Comparison of ENCODE assay signal across 10 cellular contexts in the genomic region with DNA sequence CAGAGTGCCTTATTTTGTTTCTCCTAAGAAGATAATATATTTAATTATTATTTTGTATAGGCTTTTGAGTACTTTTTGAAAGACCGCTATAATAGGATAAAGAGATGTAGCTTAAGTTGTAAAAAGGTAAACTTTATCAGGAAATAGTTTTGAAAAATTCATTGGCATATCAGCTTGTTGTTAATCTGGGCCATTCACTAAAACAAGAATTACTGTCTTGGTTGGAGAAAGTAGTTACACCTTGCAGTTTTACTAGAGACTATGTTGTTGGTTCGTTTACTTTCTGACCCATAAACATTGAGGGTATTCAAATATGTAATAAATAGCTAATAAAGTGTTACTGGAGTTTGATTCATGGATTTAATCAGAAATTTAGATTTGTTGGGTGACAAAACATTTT. TPM values are rescaled to one million over a fixed set of nuclear protein-coding genes. Genes with fewer than 3 reads are reported as not detected.
DNase-seq lines count a peak whose midpoint lies in the region; ATAC-seq and TF ChIP-seq lines count a peak whose summit lies in the region.
"Had no signal": no experiment of that assay in that cellular context is flagged by ENCODE, and none has a peak within 500 bp of the region (broad histone marks: within the 10 kb centered on the region; RNA-seq: fewer than 3 reads in every experiment).

No MANE protein-coding gene starts in this region.

- TF ChIP-seq CTCF in osteocyte (IDR thresholded peaks at IDR 0.05): no peak

- no peaks in the 10 kb centered on the region for H3K9me3 ChIP-seq in CD8-positive, alpha-beta memory T cell (ENCODE audit: low read length)
- H3K9me3 ChIP-seq in NT2/D1 (ENCODE audit: insufficient read depth, low read length) (no peaks in the 10 kb centered on the region), duodenal mucosa (ENCODE audit: control insufficient read depth in 1 of 2, low read length in 2 of 2) (no peaks in the 10 kb centered on the region)
- H3K9me3 ChIP-seq: Peyer's patch had no signal

- no peaks in the 10 kb centered on the region for H3K9me3 Mint-ChIP-seq in CD8-positive, alpha-beta memory T cell
- no peaks in the 10 kb centered on the region for H3K9me3 Mint-ChIP-seq in osteocyte (ENCODE audit: unreplicated experiment)

- no peaks in the 10 kb centered on the region for H3K36me3 ChIP-seq in CD8-positive, alpha-beta memory T cell (ENCODE audit: insufficient read depth, low read length)
- peaks cover 43% of the 10 kb centered on the region for H3K36me3 ChIP-seq in NT2/D1 (ENCODE audit: insufficient read depth, insufficient read length, low read length)
- peaks cover 4 to 7% of the 10 kb centered on the region in 2 donors for H3K36me3 ChIP-seq in duodenal mucosa (ENCODE audit: control insufficient read depth in 1 of 2, insufficient read depth in 2 of 2, low read length in 2 of 2)

- intact Hi-C loops in sciatic nerve (cut with DNase I): no loop called here

- H3K9ac ChIP-seq in NT2/D1 (ENCODE audit: insufficient read length, low read depth): no peak overlapping the region
- no peak overlapping the region for H3K9ac ChIP-seq in duodenal mucosa (ENCODE audit: low read depth in 1 of 2, low read length in 2 of 2)

- peaks cover 62 to 79% (median 78%) of the 10 kb centered on the region in 3 donors for H3K4me1 Mint-ChIP-seq in CD8-positive, alpha-beta memory T cell
- H3K4me1 Mint-ChIP-seq in osteocyte (ENCODE audit: unreplicated experiment): peaks cover 67% of the 10 kb centered on the region

- CTCF ChIA-PET in CD8-positive, alpha-beta memory T cell (lab: Charles Lee): interaction anchor here (2.9 kb wide), 1 partner anchor 32 kb away, joined by 16 read pairs; the partner anchor contains the start of gene TNPO1

- peaks cover 0 to 34% (median 12%) of the 10 kb centered on the region in 3 donors for H3K36me3 Mint-ChIP-seq in CD8-positive, alpha-beta memory T cell
- peaks cover 26% of the 10 kb centered on the region for H3K36me3 Mint-ChIP-seq in osteocyte (ENCODE audit: unreplicated experiment)

- H3K27ac ChIP-seq in CD8-positive, alpha-beta memory T cell (ENCODE audit: low read depth, low read length): peak overlapping the region; percentile 27
- H3K27ac ChIP-seq in duodenal mucosa (ENCODE audit: low read depth, low read length): no peak overlapping the region
- H3K27ac ChIP-seq: Peyer's patch had no signal

- no peak for ATAC-seq in sciatic nerve
- ATAC-seq in GM18873 (IDR thresholded peaks at IDR 0.05; ENCODE audit: low FRiP score, unreplicated experiment): no peak
- ATAC-seq in GM21723 (IDR thresholded peaks at IDR 0.05; ENCODE audit: unreplicated experiment): no peak

- peaks cover 39% of the 10 kb centered on the region for H3K4me1 ChIP-seq in CD8-positive, alpha-beta memory T cell (ENCODE audit: insufficient read depth, low read length)
- H3K4me1 ChIP-seq in NT2/D1 (ENCODE audit: insufficient read depth, insufficient read length): no peaks in the 10 kb centered on the region
- peaks cover 33 to 40% of the 10 kb centered on the region in 2 donors for H3K4me1 ChIP-seq in duodenal mucosa (ENCODE audit: control insufficient read depth in 1 of 2, insufficient read depth in 2 of 2, low read length in 2 of 2)

- POLR2A ChIA-PET in CD8-positive, alpha-beta memory T cell (lab: Charles Lee): no interaction called here

- H3K27me3 Mint-ChIP-seq in CD8-positive, alpha-beta memory T cell: peaks cover 0 to 3% of the 10 kb centered on the region in 2 donors
- H3K27me3 Mint-ChIP-seq in osteocyte (ENCODE audit: unreplicated experiment): no peaks in the 10 kb centered on the region

- DNase-seq in CD8-positive, alpha-beta memory T cell: no peak
- DNase-seq in NT2/D1 (ENCODE audit: low read depth, low spot score) (no peak), osteocyte (ENCODE audit: extremely low spot score, unreplicated experiment) (no peak), sciatic nerve (ENCODE audit: low spot score) (no peak)
- no peak for DNase-seq in activated CD4-positive, CD25-positive, alpha-beta regulatory T cell (lab: John Stamatoyannopoulos, UW)
- DNase-seq: caudate nucleus, Peyer's patch had no signal

- H3K27me3 ChIP-seq in CD8-positive, alpha-beta memory T cell (ENCODE audit: insufficient read depth, low read length, poor library complexity, severe bottlenecking): no peaks in the 10 kb centered on the region
- H3K27me3 ChIP-seq in NT2/D1 (ENCODE audit: insufficient read depth, insufficient read length) (no peaks in the 10 kb centered on the region), duodenal mucosa (ENCODE audit: control insufficient read depth in 1 of 2, insufficient read depth in 2 of 2, low read length in 2 of 2) (no peaks in the 10 kb centered on the region)
- H3K27me3 ChIP-seq: Peyer's patch had no signal

- H3K4me3 Mint-ChIP-seq in CD8-positive, alpha-beta memory T cell: peak overlapping the region; percentile 97 to 98 (median 98)
- peak overlapping the region; percentile 93 for H3K4me3 Mint-ChIP-seq in osteocyte (ENCODE audit: unreplicated experiment)

- peak overlapping the region; percentile 35 for H3K4me3 ChIP-seq in CD8-positive, alpha-beta memory T cell (ENCODE audit: low read length)
- peak overlapping the region; percentile 84 for H3K4me3 ChIP-seq in NT2/D1 (ENCODE audit: insufficient read length, low read depth)
- H3K4me3 ChIP-seq in duodenal mucosa (ENCODE audit: low read depth in 1 of 2, low read length in 2 of 2): peak overlapping the region; percentile 41 to 90

- H3K27ac Mint-ChIP-seq in CD8-positive, alpha-beta memory T cell: peak overlapping the region in 4 of 8 donors; percentile 13 to 74 (median 33)
- H3K27ac Mint-ChIP-seq in osteocyte (ENCODE audit: unreplicated experiment): peak overlapping the region; percentile 67

RNA-seq across cellular contexts. Expression of gene TNPO1, which starts 33.7 kb away (rescaled TPM):
- total RNA-seq in CD8-positive, alpha-beta memory T cell: 100 to 1,000 TPM; 134 to 137 TPM
- 49.7 TPM for polyA plus RNA-seq in CD8-positive, alpha-beta memory T cell
- total RNA-seq in osteocyte (141 and 160 TPM in 2 replicates), sciatic nerve (98.3 TPM)
